1 cellular context compared by ENCODE assay signal in the genomic region with DNA sequence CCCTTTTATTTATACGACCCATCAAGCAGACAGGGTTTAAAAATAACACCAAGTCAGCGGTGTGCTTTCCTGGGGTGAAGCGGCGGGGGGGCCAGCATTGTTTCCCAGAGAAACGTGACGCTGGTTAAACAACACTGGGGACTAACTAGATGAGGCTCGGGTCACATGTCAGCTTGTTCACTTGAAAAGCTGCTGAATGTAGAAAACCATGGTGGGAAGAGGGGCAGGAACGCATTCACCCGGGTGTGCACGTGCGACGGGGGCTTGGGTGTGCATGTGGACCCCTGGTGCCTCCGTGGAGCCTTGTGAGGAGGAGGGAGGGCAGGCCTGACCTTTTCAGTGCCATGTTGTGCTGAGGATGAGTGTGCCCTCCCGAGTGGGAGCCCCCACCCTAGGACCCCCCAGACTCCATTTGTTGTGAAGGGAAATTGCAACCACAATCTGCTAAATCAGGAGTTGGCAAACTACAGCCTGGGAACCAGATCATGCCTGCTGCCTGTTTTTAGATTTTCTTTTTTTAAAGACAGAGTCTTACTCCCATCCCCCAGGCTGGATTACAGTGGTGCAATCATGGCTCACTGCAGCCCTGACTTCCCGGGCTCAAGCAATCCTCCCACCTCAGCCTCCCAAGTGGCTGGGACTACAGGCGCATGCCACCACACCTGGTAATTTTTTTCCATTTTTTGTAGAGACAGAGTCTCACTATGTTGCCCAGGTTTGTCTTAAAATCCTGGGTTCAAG.
TF ChIP-seq lines count a peak whose summit lies in the region.

No MANE protein-coding gene starts in this region.

TF ChIP-seq in H1, 55 proteins besides CTCF, POLR2A, EP300 and RAD21 (continued from another document):
- TF ChIP-seq, protein P1, sequence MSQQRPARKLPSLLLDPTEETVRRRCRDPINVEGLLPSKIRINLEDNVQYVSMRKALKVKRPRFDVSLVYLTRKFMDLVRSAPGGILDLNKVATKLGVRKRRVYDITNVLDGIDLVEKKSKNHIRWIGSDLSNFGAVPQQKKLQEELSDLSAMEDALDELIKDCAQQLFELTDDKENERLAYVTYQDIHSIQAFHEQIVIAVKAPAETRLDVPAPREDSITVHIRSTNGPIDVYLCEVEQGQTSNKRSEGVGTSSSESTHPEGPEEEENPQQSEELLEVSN (IDR thresholded peaks at IDR 0.05): peak; percentile 85
- TF ChIP-seq, protein P2, sequence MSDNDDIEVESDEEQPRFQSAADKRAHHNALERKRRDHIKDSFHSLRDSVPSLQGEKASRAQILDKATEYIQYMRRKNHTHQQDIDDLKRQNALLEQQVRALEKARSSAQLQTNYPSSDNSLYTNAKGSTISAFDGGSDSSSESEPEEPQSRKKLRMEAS (IDR thresholded peaks at IDR 0.05): peak; percentile 87
- peak; percentile 89; the same call in 1 of the 2 replicates for TF ChIP-seq RBBP5 (IDR thresholded peaks at IDR 0.05; ENCODE audit: borderline replicate concordance, low read depth, low read length)
- TF ChIP-seq KDM4A (IDR thresholded peaks at IDR 0.05; ENCODE audit: low read depth, low read length, severe bottlenecking): peak; percentile 17
- no peak for TF ChIP-seq NANOG (IDR thresholded peaks at IDR 0.05; ENCODE audit: insufficient read depth, low read depth, low read length, poor library complexity, severe bottlenecking)
- no peak for TF ChIP-seq CBX8 (IDR thresholded peaks at IDR 0.05; ENCODE audit: borderline replicate concordance, low read depth, low read length)
- peak; percentile 70 for TF ChIP-seq CREB1 (IDR thresholded peaks at IDR 0.05)
- TF ChIP-seq ASH2L (IDR thresholded peaks at IDR 0.05; ENCODE audit: low read length): peak; percentile 83
- TF ChIP-seq BACH1 (IDR thresholded peaks at IDR 0.05; ENCODE audit: low read length): 0 out of 2 replicates have a peak, but pooled peaks have one; percentile 6
- TF ChIP-seq POLR2AphosphoS5 (IDR thresholded peaks at IDR 0.05; ENCODE audit: low read depth, low read length): peak; percentile 36; the same call in 1 of the 2 replicates
- no peak for TF ChIP-seq PHF8 (conservative IDR thresholded peaks at IDR 0.05; ENCODE audit: low read depth, low read length)
- 0 out of 4 replicates have a peak, but pooled peaks of 1 of the 2 experiments have one; percentile 25 for TF ChIP-seq HDAC2 (IDR thresholded peaks at IDR 0.05; ENCODE audit: borderline replicate concordance in 1 of 2, low read depth in 2 of 2, low read length in 2 of 2)
